Comparison of ENCODE assay signal across 31 cellular contexts in genomic region chr1:226117330-226117729, GRCh38.
"Had no signal": no experiment of that assay in that cellular context is flagged by ENCODE, and none has a peak within 500 bp of the region (broad histone marks: within the 10 kb centered on the region; RNA-seq: fewer than 3 reads in every experiment).

No MANE protein-coding gene starts in this region.

- H3K4me3 ChIP-seq: neural progenitor cell, pancreas, psoas muscle, skin epidermis, smooth muscle cell, spleen, stomach, thoracic aorta, thyroid gland, tibial nerve, upper lobe of left lung, vagina had no signal

- H3K36me3 ChIP-seq: neural progenitor cell, neutrophil, pancreas, spleen, stomach, thoracic aorta, thyroid gland, tibial nerve, upper lobe of left lung, vagina had no signal

- H3K27ac Mint-ChIP-seq: naive thymus-derived CD8-positive, alpha-beta T cell; natural killer cell treated with Interleukin-12 subunit alpha and Interleukin-12 subunit beta and Interleukin-15 and Interleukin-18, amount 100 ng/mL, for 72 hours; nephron progenitor cell; progenitor cell of endocrine pancreas; stimulated activated effector memory CD8-positive, alpha-beta T cell treated with anti-CD3 and anti-CD28 coated beads, Interleukin-12 subunit alpha, Interleukin-12 subunit beta, amount 100 ng/mL, for 72 hours; stimulated activated naive CD8-positive, alpha-beta T cell treated with anti-CD3 and anti-CD28 coated beads, Interleukin-15, Interleukin-2, amounts not matched to agents 100 ng/mL and 50 ng/mL, for 24 hours had no signal

- H2AFZ ChIP-seq: neural progenitor cell had no signal

- H3K27ac ChIP-seq: neural progenitor cell, neutrophil, pancreas, psoas muscle, spleen, stomach, thoracic aorta, thyroid gland, tibial nerve, upper lobe of left lung, vagina had no signal

- H3K4me1 ChIP-seq: pancreas, psoas muscle had no signal

- H3K4me2 ChIP-seq: neural progenitor cell, smooth muscle cell had no signal

- FAIRE-seq: pancreas, urothelium cell line had no signal

- H3K36me3 Mint-ChIP-seq: naive B cell; naive thymus-derived CD8-positive, alpha-beta T cell; natural killer cell treated with Interleukin-12 subunit alpha and Interleukin-12 subunit beta and Interleukin-15 and Interleukin-18, amount 100 ng/mL, for 72 hours; neural progenitor cell; stimulated activated naive B cell treated with anti-CD40 and anti-IgM and Interleukin-4, amounts not matched to agents 10 μg/mL and 1 μg/mL and 100 μg/mL, for 72 hours had no signal

- H3K9ac ChIP-seq: neural progenitor cell had no signal

- ATAC-seq: naive thymus-derived CD8-positive, alpha-beta T cell; natural killer cell treated with Interleukin-12 subunit alpha and Interleukin-12 subunit beta and Interleukin-15 and Interleukin-18, amount 100 ng/mL, for 72 hours; pancreas; psoas muscle; right cardiac atrium; sciatic nerve; stimulated activated effector memory CD8-positive, alpha-beta T cell treated with anti-CD3 and anti-CD28 coated beads, Interleukin-12 subunit alpha, Interleukin-12 subunit beta, amount 100 ng/mL, for 72 hours; stimulated activated naive B cell treated with anti-CD40 and anti-IgM and Interleukin-4, amounts not matched to agents 10 μg/mL and 1 μg/mL and 100 μg/mL, for 72 hours had no signal

- H3K27me3 ChIP-seq: pancreas, stomach, thyroid gland, tibial nerve, upper lobe of left lung, vagina had no signal

- H3K9me3 Mint-ChIP-seq: naive B cell; naive thymus-derived CD8-positive, alpha-beta T cell; natural killer cell treated with Interleukin-12 subunit alpha and Interleukin-12 subunit beta and Interleukin-15 and Interleukin-18, amount 100 ng/mL, for 72 hours; stimulated activated effector memory CD8-positive, alpha-beta T cell treated with anti-CD3 and anti-CD28 coated beads, Interleukin-12 subunit alpha, Interleukin-12 subunit beta, amount 100 ng/mL, for 72 hours; stimulated activated naive B cell treated with anti-CD40 and anti-IgM and Interleukin-4, amounts not matched to agents 10 μg/mL and 1 μg/mL and 100 μg/mL, for 72 hours; stimulated activated naive CD8-positive, alpha-beta T cell treated with anti-CD3 and anti-CD28 coated beads, Interleukin-15, Interleukin-2, amounts not matched to agents 100 ng/mL and 50 ng/mL, for 24 hours had no signal

- H3K9me3 ChIP-seq: neutrophil, pancreas, psoas muscle, spleen, stomach, thoracic aorta, thyroid gland, tibial nerve, upper lobe of left lung, vagina had no signal

- H3K4me3 Mint-ChIP-seq: natural killer cell treated with Interleukin-12 subunit alpha and Interleukin-12 subunit beta and Interleukin-15 and Interleukin-18, amount 100 ng/mL, for 72 hours; nephron progenitor cell; neural progenitor cell; stimulated activated effector memory CD8-positive, alpha-beta T cell treated with anti-CD3 and anti-CD28 coated beads, Interleukin-12 subunit alpha, Interleukin-12 subunit beta, amount 100 ng/mL, for 72 hours; stimulated activated naive B cell treated with anti-CD40 and anti-IgM and Interleukin-4, amounts not matched to agents 10 μg/mL and 1 μg/mL and 100 μg/mL, for 72 hours; stimulated activated naive CD8-positive, alpha-beta T cell treated with anti-CD3 and anti-CD28 coated beads, Interleukin-15, Interleukin-2, amounts not matched to agents 100 ng/mL and 50 ng/mL, for 24 hours had no signal

- H3K27me3 Mint-ChIP-seq: naive B cell; naive thymus-derived CD8-positive, alpha-beta T cell; natural killer cell treated with Interleukin-12 subunit alpha and Interleukin-12 subunit beta and Interleukin-15 and Interleukin-18, amount 100 ng/mL, for 72 hours; stimulated activated naive B cell treated with anti-CD40 and anti-IgM and Interleukin-4, amounts not matched to agents 10 μg/mL and 1 μg/mL and 100 μg/mL, for 72 hours; stimulated activated naive CD8-positive, alpha-beta T cell treated with anti-CD3 and anti-CD28 coated beads, Interleukin-15, Interleukin-2, amounts not matched to agents 100 ng/mL and 50 ng/mL, for 24 hours had no signal

- DNase-seq: naive B cell; naive thymus-derived CD8-positive, alpha-beta T cell; nephron progenitor cell; nucleus accumbens; psoas muscle; right cardiac atrium; spleen; stimulated activated CD4-positive, alpha-beta T cell treated with anti-CD3 and anti-CD28 coated beads, Interleukin-12 subunit alpha, Interleukin-12 subunit beta, amount 100 ng/mL, for 4 hours; stimulated activated CD4-positive, alpha-beta T cell treated with anti-CD3 and anti-CD28 coated beads, Interleukin-1b, Interleukin-23, amount 100 ng/mL, for 48 hours; stimulated activated CD4-positive, alpha-beta T cell treated with anti-CD3 and anti-CD28 coated beads, Interleukin-4, amount 100 ng/mL, for 1 hour; stimulated activated CD4-positive, alpha-beta T cell treated with anti-CD3 and anti-CD28 coated beads, Interleukin-4, amount 100 ng/mL, for 4 hours; stimulated activated naive B cell treated with anti-CD40 and anti-IgM and Interleukin-4, amounts not matched to agents 10 μg/mL and 1 μg/mL and 100 μg/mL, for 72 hours; stimulated activated naive CD4-positive, alpha-beta T cell treated with Interleukin-2 at 50 U/mL for 16 hours; stomach; thyroid gland; trophoblast cell; upper lobe of left lung had no signal
